8 cellular contexts compared by ENCODE assay signal in genomic region chr12:102062419-102062806, GRCh38. TPM values are rescaled to one million over a fixed set of nuclear protein-coding genes. Genes with fewer than 3 reads are reported as not detected.
A peak's percentile ranks its signal among the peaks of the same experiment; 100 is the strongest.
DNase-seq lines count a peak whose midpoint lies in the region; ATAC-seq and TF ChIP-seq lines count a peak whose summit lies in the region.

No MANE protein-coding gene starts in this region.

- DNase-seq in heart left ventricle, result no peak
- DNase-seq in left cardiac atrium, result no peak
- DNase-seq in activated naive CD8-positive, alpha-beta T cell treated with anti-CD3 and anti-CD28 coated beads for 36 hours, result no peak
- no peak for DNase-seq in lower lobe of right lung
- DNase-seq in tibial nerve (ENCODE audit: low spot score in 2 of 2), result no peak
- DNase-seq in NCI-H446 (lab: John Stamatoyannopoulos, UW), result no peak
- DNase-seq in MV-4-11 (lab: John Stamatoyannopoulos, UW), result no peak

- no peaks in the 10 kb centered on the region for H3K27me3 Mint-ChIP-seq in activated naive CD8-positive, alpha-beta T cell treated with anti-CD3 and anti-CD28 coated beads for 36 hours

- H3K36me3 Mint-ChIP-seq in activated naive CD8-positive, alpha-beta T cell treated with anti-CD3 and anti-CD28 coated beads for 36 hours, result peaks cover 14% of the 10 kb centered on the region

- H3K27me3 ChIP-seq in heart left ventricle, result no peaks in the 10 kb centered on the region
- no peaks in the 10 kb centered on the region for H3K27me3 ChIP-seq in lower lobe of right lung (ENCODE audit: low read depth)
- no peaks in the 10 kb centered on the region for H3K27me3 ChIP-seq in tibial nerve

- H3K9me3 Mint-ChIP-seq in activated naive CD8-positive, alpha-beta T cell treated with anti-CD3 and anti-CD28 coated beads for 36 hours, result peaks cover 2% of the 10 kb centered on the region

- H3K36me3 ChIP-seq in heart left ventricle (peaks cover 0 to 27% (median 23%) of the 10 kb centered on the region in 9 donors), lower lobe of right lung (peaks cover 4% of the 10 kb centered on the region), tibial nerve (peaks cover 0 to 18% (median 0%) of the 10 kb centered on the region in 3 donors)

- peaks cover 0 to 13% (median under 1%) of the 10 kb centered on the region in 12 donors for H3K4me1 ChIP-seq in heart left ventricle
- no peaks in the 10 kb centered on the region for H3K4me1 ChIP-seq in lower lobe of right lung
- H3K4me1 ChIP-seq in tibial nerve, result peaks cover 0 to 18% (median 4%) of the 10 kb centered on the region in 4 donors

- no peak overlapping the region for H3K27ac Mint-ChIP-seq in activated naive CD8-positive, alpha-beta T cell treated with anti-CD3 and anti-CD28 coated beads for 36 hours

- TF ChIP-seq POLR2A in heart left ventricle (IDR thresholded peaks at IDR 0.05) (no peak), tibial nerve (IDR thresholded peaks at IDR 0.05) (no peak)

- TF ChIP-seq CTCF in heart left ventricle (IDR thresholded peaks at IDR 0.05) (no peak), lower lobe of right lung (IDR thresholded peaks at IDR 0.05) (no peak), tibial nerve (IDR thresholded peaks at IDR 0.05) (no peak)

- peak overlapping the region; percentile 98 for H3K4me3 Mint-ChIP-seq in activated naive CD8-positive, alpha-beta T cell treated with anti-CD3 and anti-CD28 coated beads for 36 hours

- H3K27ac ChIP-seq in heart left ventricle, result peak overlapping the region in 4 of 12 donors; percentile 87 to 94 (median 92)
- H3K27ac ChIP-seq in lower lobe of right lung, result no peak overlapping the region
- H3K27ac ChIP-seq in tibial nerve, result peak overlapping the region in 2 of 4 donors; percentile 88 to 96

- no peaks in the 10 kb centered on the region for H3K9me3 ChIP-seq in heart left ventricle
- H3K9me3 ChIP-seq in lower lobe of right lung, result no peaks in the 10 kb centered on the region
- no peaks in the 10 kb centered on the region for H3K9me3 ChIP-seq in tibial nerve

- TF ChIP-seq EP300 in tibial nerve (IDR thresholded peaks at IDR 0.05), result no peak

- intact Hi-C loops in heart left ventricle (cut with DNase I), result loop anchor here in 7 of 10 donors (2.0 to 10.0 kb wide), 6 partner anchors 55 to 185 kb away; partner anchors contain the start of genes NUP37 (in 3 of the 7), PARPBP (in 3 of the 7) and DRAM1 (in 1 of the 7)
- intact Hi-C loops in left cardiac atrium (cut with DNase I), result loop anchor here in 1 of 2 donors (5.0 to 10.0 kb wide), 2 partner anchors 60 to 128 kb away; partner anchors contain the start of genes NUP37 and PARPBP
- intact Hi-C loops in lower lobe of right lung (cut with DNase I), result no loop called here

- WGBS in heart left ventricle, 4 donors, result 82 to 86% (median 84%) methylated on average over 11 of the region's 11 CpGs
- 79 to 83% methylated on average over 11 of the region's 11 CpGs for WGBS in tibial nerve, 2 donors

- peak overlapping the region in 9 of 12 donors; percentile 60 to 93 (median 88) for H3K4me3 ChIP-seq in heart left ventricle
- H3K4me3 ChIP-seq in lower lobe of right lung, result peak overlapping the region; percentile 80
- peak overlapping the region; percentile 15 to 91 (median 78) for H3K4me3 ChIP-seq in tibial nerve

- ATAC-seq in heart left ventricle, result no peak
- no peak for ATAC-seq in left cardiac atrium
- no peak for ATAC-seq in lower lobe of right lung
- ATAC-seq in HG03520 (IDR thresholded peaks at IDR 0.05; ENCODE audit: unreplicated experiment), result no peak

- H3K4me1 Mint-ChIP-seq in activated naive CD8-positive, alpha-beta T cell treated with anti-CD3 and anti-CD28 coated beads for 36 hours, result peaks cover 27% of the 10 kb centered on the region

RNA-seq across cellular contexts. Expression of gene WASHC3, which starts 0.6 kb away (rescaled TPM):
- total RNA-seq in heart left ventricle (10 to 100 TPM; 34.8 to 65.5 (median 40.9) TPM), left cardiac atrium (10 to 100 TPM; 31.8 to 39.4 TPM), lower lobe of right lung (38.2 TPM), tibial nerve (10 to 100 TPM; 60.4 to 99.4 (median 63.3) TPM)
- polyA plus RNA-seq in heart left ventricle, result 10 to 100 TPM; 49.2 to 58.1 TPM
- total RNA-seq in activated naive CD8-positive, alpha-beta T cell treated with anti-CD3 and anti-CD28 coated beads for 36 hours, result 10 to 100 TPM; 35.0 to 37.9 TPM

RNA-seq across cellular contexts. Expression of gene NUP37, which starts 57.5 kb away (rescaled TPM):
- total RNA-seq in heart left ventricle (10 to 100 TPM in 8 of 9 donors, 1 to 10 TPM in 1; 7.6 to 26.2 (median 16.1) TPM), left cardiac atrium (10 to 100 TPM; 14.8 to 16.5 TPM), lower lobe of right lung (19.1 TPM), tibial nerve (10 to 100 TPM; 10.8 to 19.9 (median 15.2) TPM)
- polyA plus RNA-seq in heart left ventricle, result 10 to 100 TPM in 1 of 2 donors, 1 to 10 TPM in 1; 9.0 to 18.9 TPM
- total RNA-seq in activated naive CD8-positive, alpha-beta T cell treated with anti-CD3 and anti-CD28 coated beads for 36 hours, result 100 to 1,000 TPM; 107 to 117 TPM

RNA-seq across cellular contexts. Expression of gene PARPBP, which starts 57.6 kb away (rescaled TPM):
- 1 to 10 TPM in 2 of 9 donors, under 1 TPM in 6, not detected in 1; 0.25 to 2.3 (median 0.49) TPM for total RNA-seq in heart left ventricle
- polyA plus RNA-seq in heart left ventricle, result under 1 TPM; 0.19 to 0.54 TPM
- 1 to 10 TPM in 1 of 2 donors, under 1 TPM in 1; 0.81 to 1.2 TPM for total RNA-seq in left cardiac atrium
- 10 to 100 TPM; 23.8 to 26.3 TPM for total RNA-seq in activated naive CD8-positive, alpha-beta T cell treated with anti-CD3 and anti-CD28 coated beads for 36 hours
- total RNA-seq in lower lobe of right lung, result 1.7 TPM
- 1 to 10 TPM in 1 of 4 donors, under 1 TPM in 3; 0.63 to 2.4 (median 0.83) TPM for total RNA-seq in tibial nerve
